ENCODE assay signal across 15 cellular contexts in the genomic region with DNA sequence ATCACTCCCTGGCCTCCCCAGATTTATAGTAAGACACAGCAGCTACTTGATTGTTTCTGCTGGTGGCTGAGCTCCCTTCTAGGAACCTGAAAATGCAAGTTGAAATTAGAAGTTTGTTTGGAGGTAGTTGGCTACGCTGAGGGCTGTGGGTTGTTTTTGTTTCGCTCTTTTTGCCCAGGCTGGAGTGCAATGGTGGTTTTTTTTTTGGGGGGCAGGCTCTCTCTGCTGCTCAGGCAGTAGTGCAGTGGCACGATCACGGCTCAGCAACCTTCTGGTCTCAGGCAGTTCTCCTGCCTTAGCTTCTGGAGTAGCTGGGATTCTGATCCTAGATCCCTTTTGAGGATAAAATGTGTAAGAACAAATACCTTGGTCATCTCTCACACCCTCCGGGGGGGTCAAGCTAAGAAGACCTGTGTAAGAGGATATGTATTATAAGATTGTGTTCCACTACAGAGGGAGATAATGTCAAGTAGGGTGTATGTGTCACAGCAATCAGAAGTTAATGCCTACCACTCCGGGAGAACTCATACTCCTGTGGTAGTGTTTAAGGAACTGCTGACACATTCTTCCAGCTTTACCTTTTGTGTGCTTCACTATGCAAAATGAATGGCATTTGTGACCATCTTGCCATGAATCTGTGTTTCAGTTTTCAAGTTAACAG. TPM values are rescaled to one million over a fixed set of nuclear protein-coding genes. Genes with fewer than 3 reads are reported as not detected.
DNase-seq lines count a peak whose midpoint lies in the region; ATAC-seq and TF ChIP-seq lines count a peak whose summit lies in the region.
"Had no signal": no experiment of that assay in that cellular context is flagged by ENCODE, and none has a peak within 500 bp of the region (broad histone marks: within the 10 kb centered on the region; RNA-seq: fewer than 3 reads in every experiment).

No MANE protein-coding gene starts in this region.

- no peaks in the 10 kb centered on the region for H3K36me3 ChIP-seq in KMS-11 (ENCODE audit: insufficient read depth)
- H3K36me3 ChIP-seq in trophoblast cell (ENCODE audit: control insufficient read depth in 1 of 2, insufficient read depth in 2 of 2, low read length in 2 of 2) = no peaks in the 10 kb centered on the region
- H3K36me3 ChIP-seq in gastroesophageal sphincter = peaks cover 0 to 7% of the 10 kb centered on the region in 2 donors
- H3K36me3 ChIP-seq: ovary had no signal

- H3K79me2 ChIP-seq in KMS-11 (ENCODE audit: insufficient read depth, low read depth) = peaks cover 100% of the 10 kb centered on the region
- peaks cover 2% of the 10 kb centered on the region for H3K79me2 ChIP-seq in trophoblast cell (ENCODE audit: control insufficient read depth, insufficient read depth, low read length, poor library complexity)

- no peak overlapping the region for H4K12ac ChIP-seq in trophoblast cell (ENCODE audit: low read depth, low read length)

- H3K27ac Mint-ChIP-seq in activated CD4-positive, alpha-beta T cell treated with anti-CD3 and anti-CD28 coated beads, Interleukin-2, amount 10 ng/mL, durations not matched to agents 24 days and 14 days = peak overlapping the region; percentile 74

- H3K4me3 Mint-ChIP-seq in activated CD4-positive, alpha-beta T cell treated with anti-CD3 and anti-CD28 coated beads, Interleukin-2, amount 10 ng/mL, durations not matched to agents 24 days and 14 days = peak overlapping the region; percentile 21

- H3K27me3 ChIP-seq in KMS-11 (ENCODE audit: insufficient read depth, low read depth) = no peaks in the 10 kb centered on the region
- no peaks in the 10 kb centered on the region for H3K27me3 ChIP-seq in trophoblast cell (ENCODE audit: insufficient read depth, low read length)
- no peaks in the 10 kb centered on the region for H3K27me3 ChIP-seq in gastroesophageal sphincter
- H3K27me3 ChIP-seq: ovary, spleen, tibial nerve had no signal

- H2AFZ ChIP-seq in KMS-11 (ENCODE audit: low read depth) (no peak overlapping the region), trophoblast cell (ENCODE audit: insufficient read depth, low read length, poor library complexity) (no peak overlapping the region)

- H3K9ac ChIP-seq in KMS-11 (peak overlapping the region; percentile 37; the same call in 1 of the 2 replicates), trophoblast cell (ENCODE audit: low read length) (no peak overlapping the region)

- H2BK5ac ChIP-seq in trophoblast cell (ENCODE audit: low read depth, low read length, poor library complexity) = no peak overlapping the region

- H4K8ac ChIP-seq in trophoblast cell (ENCODE audit: low read depth, low read length) = no peak overlapping the region

- no peak overlapping the region for H4K91ac ChIP-seq in trophoblast cell (ENCODE audit: low read depth, low read length)

- no peak for TF ChIP-seq EP300 in gastroesophageal sphincter (IDR thresholded peaks at IDR 0.05)

- H3K79me1 ChIP-seq in trophoblast cell (ENCODE audit: low read length) = no peaks in the 10 kb centered on the region

- intact Hi-C loops in activated CD4-positive, alpha-beta T cell treated with anti-CD3 and anti-CD28 coated beads, Interleukin-2, amount 10 ng/mL, durations not matched to agents 24 days and 14 days (cut with micrococcal nuclease) = no loop called here

- H3K9me3 ChIP-seq in trophoblast cell (ENCODE audit: insufficient read depth, low read depth, low read length) (no peaks in the 10 kb centered on the region), gastroesophageal sphincter (no peaks in the 10 kb centered on the region)
- H3K9me3 ChIP-seq: ovary, tibial nerve had no signal

- ATAC-seq in gastroesophageal sphincter (no peak), HG03439 (IDR thresholded peaks at IDR 0.05; ENCODE audit: unreplicated experiment) (no peak), HG03196 (IDR thresholded peaks at IDR 0.05; ENCODE audit: unreplicated experiment) (no peak)

- H3K36me3 Mint-ChIP-seq in activated CD4-positive, alpha-beta T cell treated with anti-CD3 and anti-CD28 coated beads, Interleukin-2, amount 10 ng/mL, durations not matched to agents 24 days and 14 days (ENCODE audit: low read depth) = peaks cover 17% of the 10 kb centered on the region

- H2AK5ac ChIP-seq in trophoblast cell (ENCODE audit: low read length) = no peak overlapping the region

- H2BK12ac ChIP-seq in trophoblast cell (ENCODE audit: low read length) = no peak overlapping the region

- peak overlapping the region; percentile 85 for H3K4me2 ChIP-seq in KMS-11
- no peak overlapping the region for H3K4me2 ChIP-seq in trophoblast cell (ENCODE audit: low read length)

- no peaks in the 10 kb centered on the region for H3K27me3 Mint-ChIP-seq in activated CD4-positive, alpha-beta T cell treated with anti-CD3 and anti-CD28 coated beads, Interleukin-2, amount 10 ng/mL, durations not matched to agents 24 days and 14 days

- H2BK120ac ChIP-seq in trophoblast cell (ENCODE audit: insufficient read depth, low read length, poor library complexity) = no peak overlapping the region

- H3K27ac ChIP-seq in KMS-11 (peak overlapping the region; percentile 79), trophoblast cell (ENCODE audit: low read depth, low read length) (no peak overlapping the region), gastroesophageal sphincter (no peak overlapping the region)
- H3K27ac ChIP-seq: ovary, tibial nerve had no signal

- no peak overlapping the region for H3K4me3 ChIP-seq in KMS-11 (IDR thresholded peaks at IDR 0.05; ENCODE audit: insufficient read depth, low read depth, low read length)
- H3K4me3 ChIP-seq in trophoblast cell (ENCODE audit: low read depth, low read length) = no peak overlapping the region
- no peak overlapping the region for H3K4me3 ChIP-seq in gastroesophageal sphincter
- H3K4me3 ChIP-seq: ovary, spleen, tibial nerve had no signal

- no peaks in the 10 kb centered on the region for H3K9me3 Mint-ChIP-seq in activated CD4-positive, alpha-beta T cell treated with anti-CD3 and anti-CD28 coated beads, Interleukin-2, amount 10 ng/mL, durations not matched to agents 24 days and 14 days

- TF ChIP-seq CTCF in KMS-11 (conservative IDR thresholded peaks at IDR 0.05; ENCODE audit: low read depth, low read length) (no peak), gastroesophageal sphincter (IDR thresholded peaks at IDR 0.05) (no peak)

- no peak overlapping the region for H3K4ac ChIP-seq in trophoblast cell (ENCODE audit: low read depth, low read length)

- WGBS in trophoblast cell (ENCODE audit: extremely low coverage, insufficient coverage, insufficient read length) = no CpG with 5 or more reads among the region's 6 CpGs
- 89% methylated on average over 6 of the region's 6 CpGs; no CpG with 5 or more reads in 1 of the 2 donors for WGBS in gastroesophageal sphincter (ENCODE audit: low coverage in 1 of 2), 2 donors

- H3K4me1 ChIP-seq in KMS-11 (ENCODE audit: low read depth, poor library complexity, severe bottlenecking) (peaks cover 91% of the 10 kb centered on the region), trophoblast cell (ENCODE audit: control insufficient read depth in 1 of 2, insufficient read depth in 2 of 2, low read length in 2 of 2) (peaks cover 4 to 10% of the 10 kb centered on the region in 2 experiments), gastroesophageal sphincter (peaks cover 0 to 46% (median 4%) of the 10 kb centered on the region in 3 donors)

- DNase-seq in activated CD4-positive, alpha-beta T cell treated with anti-CD3 and anti-CD28 coated beads, Interleukin-2, amount 10 ng/mL, durations not matched to agents 24 days and 14 days = no peak
- DNase-seq in activated CD4-positive, alpha-beta T cell treated with anti-CD3 and anti-CD28 coated beads for 48 hours = no peak
- DNase-seq in astrocyte of the hippocampus (ENCODE audit: low read depth, low spot score) (peak; percentile 9), trophoblast cell (peak; percentile 58 to 65)
- DNase-seq: Kasumi-1, mammary epithelial cell, NCI-H2029 treated with DMSO at 0.1 percent for 48 hours, ovary, SHP77 treated with DMSO at 0.1 percent for 48 hours, spleen had no signal

- no peak overlapping the region for H3K14ac ChIP-seq in trophoblast cell (ENCODE audit: low read length)

- peaks cover 35% of the 10 kb centered on the region for H3K4me1 Mint-ChIP-seq in activated CD4-positive, alpha-beta T cell treated with anti-CD3 and anti-CD28 coated beads, Interleukin-2, amount 10 ng/mL, durations not matched to agents 24 days and 14 days

- no peak overlapping the region for H3K23ac ChIP-seq in trophoblast cell (ENCODE audit: low read length)

- no peak overlapping the region for H3K18ac ChIP-seq in trophoblast cell (ENCODE audit: low read length)

- peaks cover 59% of the 10 kb centered on the region for H4K20me1 ChIP-seq in KMS-11 (ENCODE audit: insufficient read depth)

- TF ChIP-seq POLR2A in gastroesophageal sphincter (IDR thresholded peaks at IDR 0.05) = no peak

RNA-seq across cellular contexts. Expression of a gene that starts 9.7 kb away (rescaled TPM):
- total RNA-seq in activated CD4-positive, alpha-beta T cell treated with anti-CD3 and anti-CD28 coated beads, Interleukin-2, amount 10 ng/mL, durations not matched to agents 24 days and 14 days = 42.6 and 47.0 TPM in 2 replicates
- polyA plus RNA-seq in trophoblast cell (2013) = 17.0 TPM in 2 replicates
- total RNA-seq in gastroesophageal sphincter = 100 to 1,000 TPM in 1 of 4 donors, 10 to 100 TPM in 3; 45.5 to 112 (median 63.5) TPM

Comparison
In these comparisons a context has a peak if more than half of its experiments do, and no peak if none do; other contexts are left out.
1. DNase-seq: peak in astrocyte of the hippocampus (single experiment) and trophoblast cell (2 of 2); none in activated CD4-positive, alpha-beta T cell treated with anti-CD3 and anti-CD28 coated beads, Interleukin-2, amount 10 ng/mL, durations not matched to agents 24 days and 14 days (single experiment) and activated CD4-positive, alpha-beta T cell treated with anti-CD3 and anti-CD28 coated beads for 48 hours (single experiment).